Comparison of ENCODE assay signal across 8 cellular contexts in the genomic region with DNA sequence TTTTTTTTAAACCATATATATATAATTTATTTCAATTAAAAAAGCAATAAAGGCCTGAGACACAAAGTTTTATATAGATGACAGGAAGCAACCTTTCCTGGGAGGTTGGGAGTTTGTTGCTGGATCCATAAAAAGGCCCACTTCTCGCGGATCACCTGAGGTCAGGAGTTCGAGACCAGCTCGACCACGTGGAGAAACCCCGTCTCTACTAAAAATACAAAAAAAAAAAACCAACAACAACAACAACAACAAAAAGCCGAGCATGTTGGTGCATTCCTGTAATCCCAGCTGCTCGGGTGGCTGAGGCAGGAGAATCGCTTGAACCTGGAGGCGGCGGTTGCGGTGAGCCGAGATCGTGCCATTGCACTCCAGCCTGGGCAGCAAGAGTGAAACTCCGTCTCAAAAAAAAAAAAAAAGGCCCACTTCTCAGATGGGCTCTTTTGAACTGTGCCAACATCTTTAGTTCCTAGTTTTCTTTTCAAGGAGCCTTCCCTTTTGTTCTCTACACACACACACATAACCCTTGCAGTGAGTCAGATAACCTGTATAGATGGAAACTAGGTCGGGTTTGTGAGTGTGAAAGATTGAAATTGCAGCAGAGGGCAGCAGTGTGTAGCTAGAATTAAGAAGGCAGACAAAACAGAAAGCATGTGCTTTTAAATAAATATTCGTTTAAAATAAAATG. TPM values are rescaled to one million over a fixed set of nuclear protein-coding genes. Genes with fewer than 3 reads are reported as not detected.
DNase-seq lines count a peak whose midpoint lies in the region; ATAC-seq and TF ChIP-seq lines count a peak whose summit lies in the region.

No MANE protein-coding gene starts in this region.

- DNase-seq in AG09319 (ENCODE audit: extremely low read depth, low read depth) (peak; percentile 64), NCI-H345 treated with DMSO at 0.1 percent for 48 hours (lab: John Stamatoyannopoulos, UW; ENCODE audit: unreplicated experiment) (peak; percentile 34), WTC11 (ENCODE audit: low spot score) (no peak), mesendoderm (peak; percentile 90)
- peak; percentile 29 to 43 (median 41) for DNase-seq in effector memory CD4-positive, alpha-beta T cell

- H3K4me3 ChIP-seq in effector memory CD4-positive, alpha-beta T cell (ENCODE audit: insufficient read depth, low read depth, low read length, poor library complexity, severe bottlenecking) = peak overlapping the region; percentile 89
- no peak overlapping the region for H3K4me3 ChIP-seq in mesendoderm (ENCODE audit: low read length)

- no peaks in the 10 kb centered on the region for H3K79me1 ChIP-seq in mesendoderm (ENCODE audit: low read length)

- H2AK5ac ChIP-seq in mesendoderm (ENCODE audit: low read length) = no peak overlapping the region

- peaks cover 18% of the 10 kb centered on the region for H3K36me3 ChIP-seq in effector memory CD4-positive, alpha-beta T cell (ENCODE audit: control insufficient read depth, insufficient read depth, low read length)
- no peaks in the 10 kb centered on the region for H3K36me3 ChIP-seq in mesendoderm (ENCODE audit: control insufficient read depth, insufficient read depth, low read length)

- POLR2A ChIA-PET in WTC11 (lab: Charles Lee) = interaction anchor here (0.6 to 1.6 kb wide), 8 partner anchors 96 to 566 kb away, joined by 3 to 11 read pairs (median 4); partner anchors contain the start of genes MXI1, PDCD4 and RBM20

- CTCF ChIA-PET in WTC11 (lab: Charles Lee) = interaction anchor here (0.6 to 2.9 kb wide), 15 partner anchors 49 to 613 kb away, joined by 3 to 18 read pairs (median 5); partner anchors contain the start of gene DUSP5

- no peak overlapping the region for H3K4me2 ChIP-seq in mesendoderm (ENCODE audit: low read length)

- peaks cover 32% of the 10 kb centered on the region for H3K79me2 ChIP-seq in mesendoderm (ENCODE audit: control insufficient read depth, insufficient read depth, low read length)

- ATAC-seq in GM18511 (IDR thresholded peaks at IDR 0.05; ENCODE audit: unreplicated experiment) (peak; percentile 41), HG03175 (IDR thresholded peaks at IDR 0.05; ENCODE audit: unreplicated experiment) (peak; percentile 47), WTC11 (peak; percentile 26)

- TF ChIP-seq CTCF in AG09319 (IDR thresholded peaks at IDR 0.05; ENCODE audit: low read depth, low read length) (peak; percentile 65), WTC11 (IDR thresholded peaks at IDR 0.05) (no peak; the same call in 1 of the 2 replicates)

- peaks cover 38% of the 10 kb centered on the region for H3K4me1 Mint-ChIP-seq in WTC11
- peaks cover 54% of the 10 kb centered on the region for H3K4me1 Mint-ChIP-seq in stimulated activated naive CD8-positive, alpha-beta T cell treated with anti-CD3 and anti-CD28 coated beads, Interleukin-15, Interleukin-2, amounts not matched to agents 100 ng/mL and 50 ng/mL, for 24 hours (ENCODE audit: low read depth)

- no peak overlapping the region for H2BK5ac ChIP-seq in mesendoderm (ENCODE audit: low read length)

- H3K36me3 Mint-ChIP-seq in WTC11 = peaks cover 31% of the 10 kb centered on the region
- H3K36me3 Mint-ChIP-seq in stimulated activated naive CD8-positive, alpha-beta T cell treated with anti-CD3 and anti-CD28 coated beads, Interleukin-15, Interleukin-2, amounts not matched to agents 100 ng/mL and 50 ng/mL, for 24 hours (ENCODE audit: low read depth) = peaks cover 34% of the 10 kb centered on the region

- peak overlapping the region; percentile 88 for H3K4me3 Mint-ChIP-seq in WTC11
- peak overlapping the region; percentile 89 for H3K4me3 Mint-ChIP-seq in stimulated activated naive CD8-positive, alpha-beta T cell treated with anti-CD3 and anti-CD28 coated beads, Interleukin-15, Interleukin-2, amounts not matched to agents 100 ng/mL and 50 ng/mL, for 24 hours

- H3K9ac ChIP-seq in mesendoderm (ENCODE audit: low read length) = no peak overlapping the region

- H3K27me3 Mint-ChIP-seq in WTC11 (ENCODE audit: low read depth) = no peaks in the 10 kb centered on the region
- H3K27me3 Mint-ChIP-seq in stimulated activated naive CD8-positive, alpha-beta T cell treated with anti-CD3 and anti-CD28 coated beads, Interleukin-15, Interleukin-2, amounts not matched to agents 100 ng/mL and 50 ng/mL, for 24 hours = no peaks in the 10 kb centered on the region

- H3K27ac ChIP-seq in effector memory CD4-positive, alpha-beta T cell (ENCODE audit: insufficient read depth, low read length, poor library complexity, severe bottlenecking) = peak overlapping the region; percentile 38
- H3K27ac ChIP-seq in mesendoderm (ENCODE audit: low read depth, low read length) = no peak overlapping the region

- H3K4me1 ChIP-seq in effector memory CD4-positive, alpha-beta T cell (ENCODE audit: control insufficient read depth, insufficient read depth, low read length, poor library complexity, severe bottlenecking) = peaks cover 19% of the 10 kb centered on the region
- no peaks in the 10 kb centered on the region for H3K4me1 ChIP-seq in mesendoderm (ENCODE audit: control insufficient read depth, low read depth, low read length)

- no peak overlapping the region for H2BK15ac ChIP-seq in mesendoderm (replicated peaks; ENCODE audit: low read depth)

- no peaks in the 10 kb centered on the region for H3K9me3 Mint-ChIP-seq in WTC11
- no peaks in the 10 kb centered on the region for H3K9me3 Mint-ChIP-seq in stimulated activated naive CD8-positive, alpha-beta T cell treated with anti-CD3 and anti-CD28 coated beads, Interleukin-15, Interleukin-2, amounts not matched to agents 100 ng/mL and 50 ng/mL, for 24 hours

- 100% methylated on average over 1 of the region's 17 CpGs for WGBS in mesendoderm (ENCODE audit: extremely low coverage, insufficient coverage, low lambda C conversion rate)

- H3K4ac ChIP-seq in mesendoderm (ENCODE audit: low read depth, low read length) = no peak overlapping the region

- H3K23ac ChIP-seq in mesendoderm (ENCODE audit: low read length) = no peak overlapping the region

- no peak overlapping the region for H3K18ac ChIP-seq in mesendoderm (ENCODE audit: low read length)

- H3K27ac Mint-ChIP-seq in WTC11 = peak overlapping the region; percentile 99
- H3K27ac Mint-ChIP-seq in stimulated activated naive CD8-positive, alpha-beta T cell treated with anti-CD3 and anti-CD28 coated beads, Interleukin-15, Interleukin-2, amounts not matched to agents 100 ng/mL and 50 ng/mL, for 24 hours = peak overlapping the region; percentile 94

- H3K56ac ChIP-seq in mesendoderm (ENCODE audit: low read length) = no peak overlapping the region

- H2BK120ac ChIP-seq in mesendoderm (ENCODE audit: low read depth, low read length) = no peak overlapping the region

- H4K8ac ChIP-seq in mesendoderm (ENCODE audit: low read depth, low read length) = no peak overlapping the region

- no peak overlapping the region for H4K5ac ChIP-seq in mesendoderm (ENCODE audit: low read length)

- no peaks in the 10 kb centered on the region for H3K9me3 ChIP-seq in effector memory CD4-positive, alpha-beta T cell (ENCODE audit: control insufficient read depth, low read length)

- no peaks in the 10 kb centered on the region for H3K27me3 ChIP-seq in effector memory CD4-positive, alpha-beta T cell (replicated peaks; ENCODE audit: control insufficient read depth, insufficient read depth, low read length, poor library complexity, severe bottlenecking)
- no peaks in the 10 kb centered on the region for H3K27me3 ChIP-seq in mesendoderm (ENCODE audit: insufficient read depth, low read length, poor library complexity)

TF ChIP-seq in WTC11, 78 proteins besides CTCF, POLR2A, EP300 and RAD21 (continues in another document):
- no peak for TF ChIP-seq RORB (CRISPR knock-in tag; IDR thresholded peaks at IDR 0.05)
- no peak for TF ChIP-seq ZNF263 (CRISPR knock-in tag; IDR thresholded peaks at IDR 0.05; ENCODE audit: low read depth)
- no peak for TF ChIP-seq IRF2 (CRISPR knock-in tag; IDR thresholded peaks at IDR 0.05; ENCODE audit: borderline replicate concordance, low read depth)
- no peak for TF ChIP-seq PRDM15 (CRISPR knock-in tag; IDR thresholded peaks at IDR 0.05)
- TF ChIP-seq E2F1 (CRISPR knock-in tag; IDR thresholded peaks at IDR 0.05) = no peak

RNA-seq across cellular contexts. Expression of gene SMNDC1, which starts 1.2 kb away (rescaled TPM):
- 37.7 to 55.9 TPM (median 40.2 TPM) in 3 replicates for total RNA-seq in WTC11 (2021)
- 44.4 TPM for polyA plus RNA-seq in mesendoderm (2013, experiment 1 of 2)
- 44.1 TPM for polyA plus RNA-seq in mesendoderm (2013, experiment 2 of 2)
